In genomic region chr14:65282909-65283253, GRCh38 we compare ENCODE assay signal across 10 cellular contexts.
DNase-seq lines count a peak whose midpoint lies in the region; ATAC-seq, FAIRE-seq and TF ChIP-seq lines count a peak whose summit lies in the region.
"Had no signal": no experiment of that assay in that cellular context is flagged by ENCODE, and none has a peak within 500 bp of the region (broad histone marks: within the 10 kb centered on the region; RNA-seq: fewer than 3 reads in every experiment).

No MANE protein-coding gene starts in this region.

- H3K4me1 Mint-ChIP-seq in stimulated activated naive CD8-positive, alpha-beta T cell treated with anti-CD3 and anti-CD28 coated beads, Interleukin-15, Interleukin-2, amounts not matched to agents 100 ng/mL and 50 ng/mL, for 24 hours (ENCODE audit: low read depth) = peaks cover 51% of the 10 kb centered on the region
- H3K4me1 Mint-ChIP-seq in activated naive CD8-positive, alpha-beta T cell treated with anti-CD3 and anti-CD28 coated beads, Interleukin-2, amount 10 ng/mL, durations not matched to agents 7 days and 5 days = peaks cover 34% of the 10 kb centered on the region

- no peak for TF ChIP-seq CTCF in mucosa of descending colon (IDR thresholded peaks at IDR 0.05)
- no peak for TF ChIP-seq CTCF in ascending aorta (IDR thresholded peaks at IDR 0.05)

- H3K9me3 ChIP-seq in mucosa of descending colon (no peaks in the 10 kb centered on the region), ascending aorta (peaks cover 0 to 5% of the 10 kb centered on the region in 2 donors)

- intact Hi-C loops in mucosa of descending colon (cut with DNase I, micrococcal nuclease) (no loop called here), ascending aorta (cut with DNase I) (no loop called here)

- no peak overlapping the region for H3K27ac ChIP-seq in ascending aorta

- H3K36me3 Mint-ChIP-seq in stimulated activated naive CD8-positive, alpha-beta T cell treated with anti-CD3 and anti-CD28 coated beads, Interleukin-15, Interleukin-2, amounts not matched to agents 100 ng/mL and 50 ng/mL, for 24 hours (ENCODE audit: low read depth) = peaks cover 3% of the 10 kb centered on the region
- H3K36me3 Mint-ChIP-seq in activated naive CD8-positive, alpha-beta T cell treated with anti-CD3 and anti-CD28 coated beads, Interleukin-2, amount 10 ng/mL, durations not matched to agents 7 days and 5 days = peaks cover 2% of the 10 kb centered on the region
- H3K36me3 Mint-ChIP-seq: CD14-positive monocyte had no signal

- peak overlapping the region; percentile 62 for H3K27ac Mint-ChIP-seq in stimulated activated naive CD8-positive, alpha-beta T cell treated with anti-CD3 and anti-CD28 coated beads, Interleukin-15, Interleukin-2, amounts not matched to agents 100 ng/mL and 50 ng/mL, for 24 hours
- peak overlapping the region; percentile 96 for H3K27ac Mint-ChIP-seq in activated naive CD8-positive, alpha-beta T cell treated with anti-CD3 and anti-CD28 coated beads, Interleukin-2, amount 10 ng/mL, durations not matched to agents 7 days and 5 days

- no peaks in the 10 kb centered on the region for H3K27me3 Mint-ChIP-seq in stimulated activated naive CD8-positive, alpha-beta T cell treated with anti-CD3 and anti-CD28 coated beads, Interleukin-15, Interleukin-2, amounts not matched to agents 100 ng/mL and 50 ng/mL, for 24 hours
- H3K27me3 Mint-ChIP-seq in activated naive CD8-positive, alpha-beta T cell treated with anti-CD3 and anti-CD28 coated beads, Interleukin-2, amount 10 ng/mL, durations not matched to agents 7 days and 5 days = no peaks in the 10 kb centered on the region

- H3K4me1 ChIP-seq in mucosa of descending colon (ENCODE audit: low read depth) (no peaks in the 10 kb centered on the region), ascending aorta (no peaks in the 10 kb centered on the region)

- DNase-seq in stimulated activated naive CD8-positive, alpha-beta T cell treated with anti-CD3 and anti-CD28 coated beads, Interleukin-15, Interleukin-2, amounts not matched to agents 100 U/mL and 50 U/mL, for 24 hours = no peak
- no peak for DNase-seq in activated naive CD8-positive, alpha-beta T cell treated with anti-CD3 and anti-CD28 coated beads, Interleukin-2, amount 10 ng/mL, durations not matched to agents 7 days and 5 days
- DNase-seq in mucosa of descending colon = no peak
- no peak for DNase-seq in ascending aorta (ENCODE audit: low spot score in 2 of 2)
- no peak for DNase-seq in middle frontal gyrus (ENCODE audit: extremely low spot score, low spot score)
- DNase-seq in NCI-H187 treated with DMSO at 0.1 percent for 48 hours (lab: John Stamatoyannopoulos, UW) = no peak
- DNase-seq in RCC 7860 (ENCODE audit: low spot score) = no peak
- DNase-seq: left ventricle myocardium superior had no signal

- POLR2A ChIA-PET in activated naive CD8-positive, alpha-beta T cell treated with anti-CD3 and anti-CD28 coated beads, Interleukin-2, amount 10 ng/mL, durations not matched to agents 7 days and 5 days (lab: Charles Lee) = interaction anchor here (0.8 to 2.4 kb wide), 11 partner anchors 9 to 130 kb away, joined by 3 to 30 read pairs (median 4); partner anchors contain the start of gene FUT8

- peak overlapping the region; percentile 70 for H3K4me3 Mint-ChIP-seq in stimulated activated naive CD8-positive, alpha-beta T cell treated with anti-CD3 and anti-CD28 coated beads, Interleukin-15, Interleukin-2, amounts not matched to agents 100 ng/mL and 50 ng/mL, for 24 hours
- H3K4me3 Mint-ChIP-seq in activated naive CD8-positive, alpha-beta T cell treated with anti-CD3 and anti-CD28 coated beads, Interleukin-2, amount 10 ng/mL, durations not matched to agents 7 days and 5 days = peak overlapping the region; percentile 79

- H3K4me3 ChIP-seq in mucosa of descending colon = no peak overlapping the region
- peak overlapping the region in 1 of 2 donors; percentile 44 for H3K4me3 ChIP-seq in ascending aorta

- no peaks in the 10 kb centered on the region for H3K27me3 ChIP-seq in ascending aorta

- H3K9me3 Mint-ChIP-seq in stimulated activated naive CD8-positive, alpha-beta T cell treated with anti-CD3 and anti-CD28 coated beads, Interleukin-15, Interleukin-2, amounts not matched to agents 100 ng/mL and 50 ng/mL, for 24 hours = no peaks in the 10 kb centered on the region
- H3K9me3 Mint-ChIP-seq in activated naive CD8-positive, alpha-beta T cell treated with anti-CD3 and anti-CD28 coated beads, Interleukin-2, amount 10 ng/mL, durations not matched to agents 7 days and 5 days = no peaks in the 10 kb centered on the region

- H3K36me3 ChIP-seq in mucosa of descending colon (ENCODE audit: low read depth) (no peaks in the 10 kb centered on the region), ascending aorta (no peaks in the 10 kb centered on the region)

- FAIRE-seq in RCC 7860 (lab: Jason Lieb, UNC) = no peak

- ATAC-seq in stimulated activated naive CD8-positive, alpha-beta T cell treated with anti-CD3 and anti-CD28 coated beads, Interleukin-15, Interleukin-2, amounts not matched to agents 100 U/mL and 50 U/mL, for 24 hours = no peak
- ATAC-seq in activated naive CD8-positive, alpha-beta T cell treated with anti-CD3 and anti-CD28 coated beads, Interleukin-2, amount 10 ng/mL, durations not matched to agents 7 days and 5 days (ENCODE audit: low read depth) = peak; percentile 8
- peak; percentile 23 for ATAC-seq in mucosa of descending colon
- ATAC-seq: left ventricle myocardium superior had no signal
